In the genomic region with DNA sequence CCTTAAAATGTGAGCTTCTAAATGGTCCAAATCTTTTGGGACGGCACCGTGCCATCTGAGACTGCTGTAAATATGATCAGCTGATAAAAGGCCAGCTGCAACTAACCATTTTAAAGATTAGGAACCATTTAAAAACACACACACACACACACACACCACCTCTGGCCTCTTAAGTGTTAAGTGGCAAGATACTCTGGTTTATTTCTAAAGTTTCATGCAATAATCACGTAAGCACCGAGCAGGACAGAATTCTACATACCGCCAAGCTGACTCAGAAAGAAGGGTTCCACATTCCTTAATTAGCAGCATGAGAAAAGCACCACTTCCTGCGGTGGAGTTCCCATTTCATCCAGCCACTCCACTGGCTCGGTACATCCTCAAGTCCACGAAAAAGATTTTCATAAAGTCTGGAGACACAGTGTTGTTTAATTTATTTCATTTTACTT, we compare ENCODE assay signal across 8 cellular contexts. TPM values are rescaled to one million over a fixed set of nuclear protein-coding genes. Genes with fewer than 3 reads are reported as not detected.
DNase-seq lines count a peak whose midpoint lies in the region; ATAC-seq, FAIRE-seq and TF ChIP-seq lines count a peak whose summit lies in the region.

No MANE protein-coding gene starts in this region.

- peak; percentile 79 for DNase-seq in Caki2 (ENCODE audit: low read depth)
- no peak for DNase-seq in H54 (ENCODE audit: insufficient read length, low spot score)
- DNase-seq in RCC 7860 (ENCODE audit: low spot score) = peak; percentile 97
- DNase-seq in fibroblast of mammary gland (ENCODE audit: low read depth) = peak; percentile 97
- peak; percentile 34 for DNase-seq in posterior vena cava (ENCODE audit: low spot score)
- no peak for DNase-seq in NCI-H748 treated with DMSO at 0.1 percent for 48 hours (lab: John Stamatoyannopoulos, UW)
- DNase-seq in GM20000 (ENCODE audit: low spot score) = no peak

- in situ Hi-C loops in Caki2 (cut with HindIII; ENCODE audit: low pct_unique_long_range_greater_than_20kb, low sequenced_read_pairs) = no loop called here

- no peak for ATAC-seq in GM19455 (IDR thresholded peaks at IDR 0.05; ENCODE audit: unreplicated experiment)

- no peak overlapping the region for H3K4me3 ChIP-seq in fibroblast of mammary gland (ENCODE audit: control insufficient read depth, low read depth, low read length)

- TF ChIP-seq CTCF in fibroblast of mammary gland (conservative IDR thresholded peaks at IDR 0.05; ENCODE audit: control insufficient read depth, insufficient read depth, low read depth, low read length) (no peak), GM20000 (IDR thresholded peaks at IDR 0.05; ENCODE audit: extremely low read depth, missing control alignments) (no peak)

- peak; percentile 40; the same call in 1 of the 2 replicates for TF ChIP-seq POLR2A in H54 (IDR thresholded peaks at IDR 0.05; ENCODE audit: low read depth, low read length)

- intact Hi-C loops in posterior vena cava (cut with DNase I) = no loop called here

- FAIRE-seq in H54 (lab: Jason Lieb, UNC) (peak; percentile 38), RCC 7860 (lab: Jason Lieb, UNC) (peak; percentile 97)

RNA-seq across cellular contexts. Expression of gene ZNF217, which starts 17.8 kb away (rescaled TPM):
- total RNA-seq in Caki2 (2014; rRNA removed; shearing (Covaris generic); ENCODE audit: low replicate concordance) = 21.4 and 25.0 TPM in 2 replicates
- 10 to 100 TPM; 18.4 to 22.7 TPM for total RNA-seq in posterior vena cava

Comparison
In these comparisons a context has a peak if more than half of its experiments do, and no peak if none do; other contexts are left out.
1. DNase-seq: peak in Caki2 (single experiment), RCC 7860 (single experiment), fibroblast of mammary gland (single experiment) and posterior vena cava (single experiment); none in H54 (single experiment), NCI-H748 treated with DMSO at 0.1 percent for 48 hours (single experiment) and GM20000 (single experiment).